Comparison of ENCODE assay signal across 34 cellular contexts in the genomic region with DNA sequence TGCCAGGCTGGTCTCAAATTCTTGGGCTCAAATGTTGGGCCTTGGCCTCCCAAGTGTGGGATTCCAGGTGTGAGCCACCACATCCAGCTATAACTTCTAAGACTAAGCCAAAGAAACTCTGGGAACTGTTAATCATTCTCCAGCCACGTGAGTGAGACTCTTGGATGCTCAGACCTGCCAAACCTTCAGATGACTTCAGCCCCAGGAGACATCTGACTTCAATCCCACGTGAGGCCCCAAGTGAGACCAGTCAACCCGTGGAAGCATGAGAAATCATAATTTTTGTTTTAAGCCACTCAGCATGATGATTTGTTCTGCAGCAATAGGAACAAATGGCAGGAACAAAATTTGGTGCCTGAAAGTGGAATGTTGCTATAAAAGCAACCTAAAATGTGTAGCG.
"Had no signal": no experiment of that assay in that cellular context is flagged by ENCODE, and none has a peak within 500 bp of the region (broad histone marks: within the 10 kb centered on the region; RNA-seq: fewer than 3 reads in every experiment).

No MANE protein-coding gene starts in this region.

- H3K36me3 ChIP-seq: ascending aorta, breast epithelium, cardiac muscle cell, colonic mucosa, esophagus squamous epithelium, gastrocnemius medialis, heart left ventricle, WERI-Rb-1 had no signal

- H3K9me3 ChIP-seq: ascending aorta, breast epithelium, colonic mucosa, esophagus squamous epithelium, gastrocnemius medialis, heart left ventricle had no signal

- H3K27me3 ChIP-seq: ascending aorta, breast epithelium, cardiac muscle cell, colonic mucosa, dorsolateral prefrontal cortex, esophagus squamous epithelium, foreskin keratinocyte, gastrocnemius medialis, heart left ventricle had no signal

- H3K4me3 ChIP-seq: ascending aorta, breast epithelium, cardiac muscle cell, colonic mucosa, dorsolateral prefrontal cortex, esophagus squamous epithelium, gastrocnemius medialis, heart left ventricle had no signal

- H3K36me3 Mint-ChIP-seq: activated CD4-positive, alpha-beta memory T cell treated with anti-CD3 and anti-CD28 coated beads for 36 hours; activated CD8-positive, alpha-beta memory T cell treated with anti-CD3 and anti-CD28 coated beads, Interleukin-2, amount 10 ng/mL, durations not matched to agents 7 days and 5 days; activated naive CD4-positive, alpha-beta T cell treated with anti-CD3 and anti-CD28 coated beads, Interleukin-2, amount 50 U/mL, for 72 hours; activated naive CD8-positive, alpha-beta T cell treated with anti-CD3 and anti-CD28 coated beads, Interleukin-2, amount 10 ng/mL, durations not matched to agents 7 days and 5 days; brain had no signal

- H3K4me1 ChIP-seq: ascending aorta, breast epithelium had no signal

- DNase-seq: activated B cell treated with CpG ODN at 0.5 μM for 24 hours; activated CD4-positive, alpha-beta memory T cell treated with anti-CD3 and anti-CD28 coated beads for 36 hours; activated CD4-positive, alpha-beta T cell treated with anti-CD3 and anti-CD28 coated beads, Interleukin-2, amount 10 ng/mL, durations not matched to agents 24 days and 14 days; activated CD8-positive, alpha-beta memory T cell treated with anti-CD3 and anti-CD28 coated beads, Interleukin-2, amount 10 ng/mL, durations not matched to agents 7 days and 5 days; activated CD8-positive, alpha-beta memory T cell treated with anti-CD3 and anti-CD28 coated beads, Interleukin-2, amount 50 U/mL, for 4 hours; activated effector memory CD4-positive, alpha-beta T cell treated with anti-CD3 and anti-CD28 coated beads, Interleukin-2, amount 50 U/mL, for 16 hours; activated naive CD8-positive, alpha-beta T cell treated with anti-CD3 and anti-CD28 coated beads, Interleukin-2, amount 10 ng/mL, durations not matched to agents 7 days and 5 days; activated T-cell treated with anti-CD3 and anti-CD28 coated beads, Interleukin-2, amount 50 U/mL, for 1 hour; activated T-cell treated with anti-CD3 and anti-CD28 coated beads, Interleukin-2, amount 50 U/mL, for 48 hours; central memory CD4-positive, alpha-beta T cell; cerebellar nuclear complex; colonic mucosa; dorsolateral prefrontal cortex; effector memory CD4-positive, alpha-beta T cell; esophagus squamous epithelium; foreskin keratinocyte; gastrocnemius medialis; glutamatergic neuron; heart left ventricle; T-helper 1 cell; T-helper 17 cell; T1000; WERI-Rb-1 had no signal

- H3K27ac ChIP-seq: ascending aorta, breast epithelium, cardiac muscle cell, colonic mucosa, dorsolateral prefrontal cortex, esophagus squamous epithelium, foreskin keratinocyte, gastrocnemius medialis, WERI-Rb-1 had no signal

- H3K9me3 Mint-ChIP-seq: activated B cell treated with CpG ODN at 0.5 μM for 24 hours; activated CD4-positive, alpha-beta memory T cell treated with anti-CD3 and anti-CD28 coated beads for 36 hours; activated CD4-positive, alpha-beta T cell treated with anti-CD3 and anti-CD28 coated beads, Interleukin-2, amount 10 ng/mL, durations not matched to agents 24 days and 14 days; activated naive CD4-positive, alpha-beta T cell treated with anti-CD3 and anti-CD28 coated beads for 36 hours; activated naive CD4-positive, alpha-beta T cell treated with anti-CD3 and anti-CD28 coated beads, Interleukin-2, amount 50 U/mL, for 72 hours; activated naive CD8-positive, alpha-beta T cell treated with anti-CD3 and anti-CD28 coated beads, Interleukin-2, amount 10 ng/mL, durations not matched to agents 7 days and 5 days; activated T-helper 1 cell treated with anti-CD3 and anti-CD28 coated beads, Interleukin-12 subunit alpha, Interleukin-12 subunit beta, Interleukin-2, Interleukin-4 antibody, amounts not matched to agents 30 ng/mL and 10 ng/mL and 1 ng/mL, durations not matched to agents 14 hours and 24 hours and 36 hours; activated T-helper 2 cell treated with anti-CD3 and anti-CD28 coated beads, Interferon-gamma antibody, Interleukin-2, Interleukin-4, amounts not matched to agents 10 μg/mL and 5 μg/mL and 100 μg/mL, durations not matched to agents 14 hours and 24 hours and 36 hours; T-helper 2 cell treated with Interferon-gamma antibody and Interleukin-4, amounts not matched to agents 5 μg/mL and 100 μg/mL, for 36 hours had no signal

- H3K4me3 Mint-ChIP-seq: activated B cell treated with CpG ODN at 0.5 μM for 24 hours; activated CD4-positive, alpha-beta memory T cell treated with anti-CD3 and anti-CD28 coated beads for 36 hours; activated CD4-positive, alpha-beta T cell treated with anti-CD3 and anti-CD28 coated beads, Interleukin-2, amount 10 ng/mL, durations not matched to agents 24 days and 14 days; activated CD8-positive, alpha-beta memory T cell treated with anti-CD3 and anti-CD28 coated beads, Interleukin-2, amount 10 ng/mL, durations not matched to agents 7 days and 5 days; activated CD8-positive, alpha-beta T cell treated with anti-CD3 and anti-CD28 coated beads, Interleukin-2, amount 10 ng/mL, durations not matched to agents 7 days and 5 days; activated naive CD4-positive, alpha-beta T cell treated with anti-CD3 and anti-CD28 coated beads for 36 hours; activated naive CD8-positive, alpha-beta T cell treated with anti-CD3 and anti-CD28 coated beads, Interleukin-2, amount 10 ng/mL, durations not matched to agents 7 days and 5 days; activated T-helper 1 cell treated with anti-CD3 and anti-CD28 coated beads, Interleukin-12 subunit alpha, Interleukin-12 subunit beta, Interleukin-2, Interleukin-4 antibody, amounts not matched to agents 30 ng/mL and 10 ng/mL and 1 ng/mL, durations not matched to agents 14 hours and 24 hours and 36 hours; endodermal cell; T-helper 17 cell; T-helper 2 cell treated with Interferon-gamma antibody and Interleukin-4, amounts not matched to agents 5 μg/mL and 100 μg/mL, for 36 hours had no signal

- H3K27ac Mint-ChIP-seq: activated B cell treated with CpG ODN at 0.5 μM for 24 hours; activated CD4-positive, alpha-beta memory T cell treated with anti-CD3 and anti-CD28 coated beads for 36 hours; activated CD4-positive, alpha-beta T cell treated with anti-CD3 and anti-CD28 coated beads, Interleukin-2, amount 10 ng/mL, durations not matched to agents 24 days and 14 days; activated CD8-positive, alpha-beta memory T cell treated with anti-CD3 and anti-CD28 coated beads, Interleukin-2, amount 10 ng/mL, durations not matched to agents 7 days and 5 days; activated naive CD4-positive, alpha-beta T cell treated with anti-CD3 and anti-CD28 coated beads for 36 hours; activated naive CD4-positive, alpha-beta T cell treated with anti-CD3 and anti-CD28 coated beads, Interleukin-2, amount 50 U/mL, for 72 hours; activated naive CD8-positive, alpha-beta T cell treated with anti-CD3 and anti-CD28 coated beads, Interleukin-2, amount 10 ng/mL, durations not matched to agents 7 days and 5 days; activated T-helper 1 cell treated with anti-CD3 and anti-CD28 coated beads, Interleukin-12 subunit alpha, Interleukin-12 subunit beta, Interleukin-2, Interleukin-4 antibody, amounts not matched to agents 30 ng/mL and 10 ng/mL and 1 ng/mL, durations not matched to agents 14 hours and 24 hours and 36 hours; activated T-helper 2 cell treated with anti-CD3 and anti-CD28 coated beads, Interferon-gamma antibody, Interleukin-2, Interleukin-4, amounts not matched to agents 10 μg/mL and 5 μg/mL and 100 μg/mL, durations not matched to agents 14 hours and 24 hours and 36 hours; T-helper 2 cell treated with Interferon-gamma antibody and Interleukin-4, amounts not matched to agents 5 μg/mL and 100 μg/mL, for 36 hours had no signal

- H3K27me3 Mint-ChIP-seq: activated B cell treated with CpG ODN at 0.5 μM for 24 hours; activated CD4-positive, alpha-beta memory T cell treated with anti-CD3 and anti-CD28 coated beads for 36 hours; activated CD8-positive, alpha-beta memory T cell treated with anti-CD3 and anti-CD28 coated beads, Interleukin-2, amount 10 ng/mL, durations not matched to agents 7 days and 5 days had no signal
